In genomic region chr2:149595069-149595963, GRCh38 we compare ENCODE assay signal across 16 cellular contexts. TPM values are rescaled to one million over a fixed set of nuclear protein-coding genes. Genes with fewer than 3 reads are reported as not detected.
A peak's percentile ranks its signal among the peaks of the same experiment; 100 is the strongest.
DNase-seq lines count a peak whose midpoint lies in the region; ATAC-seq, FAIRE-seq and TF ChIP-seq lines count a peak whose summit lies in the region.
"Had no signal": no experiment of that assay in that cellular context is flagged by ENCODE, and none has a peak within 500 bp of the region (broad histone marks: within the 10 kb centered on the region; RNA-seq: fewer than 3 reads in every experiment).

No MANE protein-coding gene starts in this region.

- TF ChIP-seq POLR2A in A549 (IDR thresholded peaks at IDR 0.05; ENCODE audit: low read length): no peak
- TF ChIP-seq POLR2A in HCT116 (IDR thresholded peaks at IDR 0.05; ENCODE audit: borderline replicate concordance, extremely low read depth, insufficient read depth, insufficient read length): no peak

- no peaks in the 10 kb centered on the region for H4K20me1 ChIP-seq in HCT116 (ENCODE audit: insufficient read depth)

- RAD21 ChIA-PET in HCT116 (lab: Charles Lee; ENCODE audit: low non-redundant PET in 1 of 2, low total read pairs in 2 of 2, uncharacterized antibody in 2 of 2, unreplicated experiment in 2 of 2): no interaction called here

- 5% methylated on average over 1 of the region's 1 CpG for WGBS in A549 (ENCODE audit: missing lambda C conversion rate)

- no peak for FAIRE-seq in A549 (lab: Jason Lieb, UNC)
- FAIRE-seq: endometrium, GM12891 had no signal

- H3K9me3 ChIP-seq in A549 (peaks cover 2% of the 10 kb centered on the region; the same call in 2 of the 3 replicates), HCT116 (ENCODE audit: control insufficient read depth in 1 of 2, insufficient read depth in 1 of 2, low read depth in 1 of 2, low read length in 2 of 2) (no peaks in the 10 kb centered on the region)
- H3K9me3 ChIP-seq: neutrophil, SJCRH30 had no signal

- H2AFZ ChIP-seq in HCT116 (ENCODE audit: low read depth, low read length, poor library complexity, severe bottlenecking): no peak overlapping the region

- peak in 1 of 2 experiments; percentile 29 for DNase-seq in A549 (ENCODE audit: low read depth in 1 of 2, low spot score in 1 of 2)
- no peak for DNase-seq in HCT116 (ENCODE audit: low read depth, low spot score)
- peak in 1 of 2 donors; percentile 60 for DNase-seq in foreskin fibroblast
- no peak for DNase-seq in NOMO-1 treated with dmso at 0.1 percent for 144 hours (lab: John Stamatoyannopoulos, UW; ENCODE audit: unreplicated experiment)
- no peak for DNase-seq in stimulated activated CD8-positive, alpha-beta memory T cell treated with anti-CD3 and anti-CD28 coated beads, Interleukin-4, amount 100 ng/mL, for 48 hours
- DNase-seq in activated effector memory CD4-positive, alpha-beta T cell treated with anti-CD3 and anti-CD28 coated beads, Interleukin-2, amount 50 U/mL, for 16 hours: no peak
- no peak for DNase-seq in activated CD8-positive, alpha-beta memory T cell treated with anti-CD3 and anti-CD28 coated beads, Interleukin-2, amount 50 U/mL, for 48 hours
- DNase-seq: activated CD4-positive, alpha-beta T cell treated with anti-CD3 and anti-CD28 coated beads, Interleukin-2, amount 10 ng/mL, durations not matched to agents 7 days and 5 days; activated naive CD4-positive, alpha-beta T cell treated with anti-CD3 and anti-CD28 coated beads, Interleukin-2, amount 10 ng/mL, durations not matched to agents 7 days and 5 days; CD4-positive, alpha-beta memory T cell; SJCRH30; stimulated activated naive B cell treated with anti-CD40 and anti-IgM and Interleukin-4, amounts not matched to agents 10 μg/mL and 1 μg/mL and 100 μg/mL, for 72 hours had no signal

- ATAC-seq in A549 (peak; percentile 46 to 62; a peak in 3 of 6 replicates), HCT116 (peak; percentile 49; the same call in 1 of the 2 replicates)
- ATAC-seq: stimulated activated naive B cell treated with anti-CD40 and anti-IgM and Interleukin-4, amounts not matched to agents 10 μg/mL and 1 μg/mL and 100 μg/mL, for 72 hours had no signal

- no peak overlapping the region for H3K4me3 ChIP-seq in A549
- no peak overlapping the region for H3K4me3 ChIP-seq in HCT116 (replicated peaks in 1 of 2; ENCODE audit: low read depth in 1 of 2, low read length in 2 of 2)
- no peak overlapping the region for H3K4me3 ChIP-seq in foreskin fibroblast (ENCODE audit: low read depth in 1 of 2, low read length in 2 of 2)
- H3K4me3 ChIP-seq: SJCRH30 had no signal

- no peaks in the 10 kb centered on the region for H3K27me3 ChIP-seq in HCT116 (ENCODE audit: insufficient read depth, low read length)
- H3K27me3 ChIP-seq: SJCRH30 had no signal

- no peaks in the 10 kb centered on the region for H3K36me3 ChIP-seq in HCT116 (ENCODE audit: control insufficient read depth in 1 of 2, insufficient read depth in 2 of 2, low read length in 2 of 2)
- H3K36me3 ChIP-seq: neutrophil, SJCRH30 had no signal

- TF ChIP-seq CTCF in A549 (IDR thresholded peaks at IDR 0.05): peak; percentile 72
- TF ChIP-seq CTCF in HCT116 (IDR thresholded peaks at IDR 0.05 in 2 of 3, conservative IDR thresholded peaks at IDR 0.05 in 1 of 3; ENCODE audit: borderline replicate concordance in 1 of 3, insufficient read depth in 1 of 3, low read depth in 2 of 3, low read length in 2 of 3): peak; percentile 23 to 70 (median 24); a peak in 3 of 6 replicates
- peak; percentile 82 for TF ChIP-seq CTCF in VCaP (conservative IDR thresholded peaks at IDR 0.05)
- peak; percentile 13 for TF ChIP-seq CTCF in foreskin fibroblast (IDR thresholded peaks at IDR 0.05; ENCODE audit: low read depth, low read length)

- TF ChIP-seq RAD21 in A549 (conservative IDR thresholded peaks at IDR 0.05 in 1 of 2, IDR thresholded peaks at IDR 0.05 in 1 of 2) (peak; percentile 68 to 78), HCT116 (IDR thresholded peaks at IDR 0.05; ENCODE audit: low read depth) (peak; percentile 47)

- no peaks in the 10 kb centered on the region for H3K9me2 ChIP-seq in HCT116 (ENCODE audit: insufficient read depth)

- no TSS peak for BruUV-seq in HCT116 (replicated peaks; lab: Mats Ljungman, UMichigan)

- H3K79me2 ChIP-seq in HCT116 (ENCODE audit: insufficient read depth, low read length): no peaks in the 10 kb centered on the region

- intact Hi-C loops in HCT116 (cut with micrococcal nuclease): loop anchor here (10.0 kb wide), 1 partner anchor 1819 kb away; no protein-coding TSS in a partner anchor

- H3K4me2 ChIP-seq in A549 (peak overlapping the region; percentile 61), HCT116 (ENCODE audit: low read length) (peak overlapping the region; percentile 2; the same call in 1 of the 2 replicates)

- H3K27ac ChIP-seq in A549 (peak overlapping the region; percentile 26 to 67; a peak in 5 of 6 replicates), HCT116 (ENCODE audit: low read depth, low read length) (no peak overlapping the region), VCaP (no peak overlapping the region)
- H3K27ac ChIP-seq: neutrophil, SJCRH30 had no signal

- H3K4me1 ChIP-seq in A549 (peaks cover 41% of the 10 kb centered on the region), HCT116 (ENCODE audit: control insufficient read depth in 1 of 2, insufficient read depth in 2 of 2, low read length in 2 of 2) (peaks cover 0 to 10% of the 10 kb centered on the region in 2 experiments; a peak in 2 of 4 replicates)

- no peak overlapping the region for H3K9ac ChIP-seq in HCT116 (ENCODE audit: low read length)

- no peak for TF ChIP-seq EP300 in A549 (IDR thresholded peaks at IDR 0.05)

- POLR2A ChIA-PET in A549 (lab: Yijun Ruan, JAX): interaction anchor here (0.6 to 1.0 kb wide), 2 partner anchors 309 to 881 kb away, joined by 3 to 5 read pairs; no protein-coding TSS in a partner anchor
- POLR2A ChIA-PET in HCT116 (lab: Charles Lee): no interaction called here

- CTCF ChIA-PET in A549 (lab: Yijun Ruan, JAX) (interaction anchor here (0.6 to 11.8 kb wide), 24 partner anchors 9 to 1815 kb away, joined by 3 to 96 read pairs (median 3); partner anchors contain the start of gene RIF1), HCT116 (lab: Charles Lee) (interaction anchor here (1.7 to 1.8 kb wide), 2 partner anchors 1456 to 1644 kb away, joined by 10 to 13 read pairs; no protein-coding TSS in a partner anchor)

TF ChIP-seq in A549, 52 proteins besides CTCF, POLR2A, EP300 and RAD21:
- TF ChIP-seq, protein P1, sequence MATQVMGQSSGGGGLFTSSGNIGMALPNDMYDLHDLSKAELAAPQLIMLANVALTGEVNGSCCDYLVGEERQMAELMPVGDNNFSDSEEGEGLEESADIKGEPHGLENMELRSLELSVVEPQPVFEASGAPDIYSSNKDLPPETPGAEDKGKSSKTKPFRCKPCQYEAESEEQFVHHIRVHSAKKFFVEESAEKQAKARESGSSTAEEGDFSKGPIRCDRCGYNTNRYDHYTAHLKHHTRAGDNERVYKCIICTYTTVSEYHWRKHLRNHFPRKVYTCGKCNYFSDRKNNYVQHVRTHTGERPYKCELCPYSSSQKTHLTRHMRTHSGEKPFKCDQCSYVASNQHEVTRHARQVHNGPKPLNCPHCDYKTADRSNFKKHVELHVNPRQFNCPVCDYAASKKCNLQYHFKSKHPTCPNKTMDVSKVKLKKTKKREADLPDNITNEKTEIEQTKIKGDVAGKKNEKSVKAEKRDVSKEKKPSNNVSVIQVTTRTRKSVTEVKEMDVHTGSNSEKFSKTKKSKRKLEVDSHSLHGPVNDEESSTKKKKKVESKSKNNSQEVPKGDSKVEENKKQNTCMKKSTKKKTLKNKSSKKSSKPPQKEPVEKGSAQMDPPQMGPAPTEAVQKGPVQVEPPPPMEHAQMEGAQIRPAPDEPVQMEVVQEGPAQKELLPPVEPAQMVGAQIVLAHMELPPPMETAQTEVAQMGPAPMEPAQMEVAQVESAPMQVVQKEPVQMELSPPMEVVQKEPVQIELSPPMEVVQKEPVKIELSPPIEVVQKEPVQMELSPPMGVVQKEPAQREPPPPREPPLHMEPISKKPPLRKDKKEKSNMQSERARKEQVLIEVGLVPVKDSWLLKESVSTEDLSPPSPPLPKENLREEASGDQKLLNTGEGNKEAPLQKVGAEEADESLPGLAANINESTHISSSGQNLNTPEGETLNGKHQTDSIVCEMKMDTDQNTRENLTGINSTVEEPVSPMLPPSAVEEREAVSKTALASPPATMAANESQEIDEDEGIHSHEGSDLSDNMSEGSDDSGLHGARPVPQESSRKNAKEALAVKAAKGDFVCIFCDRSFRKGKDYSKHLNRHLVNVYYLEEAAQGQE (IDR thresholded peaks at IDR 0.05): no peak
- peak; percentile 65 for TF ChIP-seq SMC3 (IDR thresholded peaks at IDR 0.05)

TF ChIP-seq in HCT116, 20 proteins besides CTCF, POLR2A, EP300 and RAD21 (continues in another document):
- TF ChIP-seq SP1 (IDR thresholded peaks at IDR 0.05; ENCODE audit: low read depth) (no peak), CEBPB (IDR thresholded peaks at IDR 0.05; ENCODE audit: low read depth) (no peak), TCF7L2 (IDR thresholded peaks at IDR 0.05; ENCODE audit: borderline replicate concordance, extremely low read depth, insufficient read depth, insufficient read length) (no peak), EZH2phosphoT487 (IDR thresholded peaks at IDR 0.05; ENCODE audit: borderline replicate concordance) (no peak), SIN3A (IDR thresholded peaks at IDR 0.05; ENCODE audit: low read depth) (no peak), ZNF274 (IDR thresholded peaks at IDR 0.05; ENCODE audit: low read depth, low read length) (no peak), ZFX (IDR thresholded peaks at IDR 0.05) (no peak), SRF (IDR thresholded peaks at IDR 0.05; ENCODE audit: low read depth) (no peak)
- TF ChIP-seq, protein P2, sequence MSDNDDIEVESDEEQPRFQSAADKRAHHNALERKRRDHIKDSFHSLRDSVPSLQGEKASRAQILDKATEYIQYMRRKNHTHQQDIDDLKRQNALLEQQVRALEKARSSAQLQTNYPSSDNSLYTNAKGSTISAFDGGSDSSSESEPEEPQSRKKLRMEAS (IDR thresholded peaks at IDR 0.05): no peak

RNA-seq across cellular contexts. Expression of gene MMADHC, which starts 7.7 kb away (rescaled TPM):
- polyA plus RNA-seq in A549 (2011; rRNA removed) (140 and 180 TPM in 2 replicates), A549 (2017; fragmentation: RNase III; extraction: RNeasy Plus Mini Kit Qiagen cat#74134 plus additional on column Dnase treatment) (103 to 107 TPM (median 106 TPM) in 3 replicates)
- 39.7 and 40.3 TPM in 2 replicates for polyA plus RNA-seq in A549 (2012; cell fraction: cytosol; rRNA removed)
- 13.1 and 20.4 TPM in 2 replicates for polyA plus RNA-seq in A549 (2012; cell fraction: nucleus; rRNA removed)
- 59.2 and 62.3 TPM in 2 replicates for polyA minus RNA-seq in A549 (2011; rRNA and poly(A)+ RNA removed)
- 135 TPM for total RNA-seq in HCT116 (2021; ENCODE audit: unreplicated experiment)
- polyA plus RNA-seq in HCT116 (2012): 66.9 and 92.7 TPM in 2 replicates

Comparison
In these comparisons a context has a peak if more than half of its experiments do, and no peak if none do; other contexts are left out.
1. H3K27ac ChIP-seq: peak in A549 (2 of 2); none in HCT116 (single experiment) and VCaP (single experiment).
2. CTCF ChIP-seq: peak in every context shown above with its lines; median percentile 82 in VCaP; 72 in A549; 24 in HCT116; 13 in foreskin fibroblast.
3. Of the 6 proteins assayed by ChIP-seq in both A549 and HCT116: peak only in A549: none; only in HCT116: none; in both: CTCF and RAD21; in neither: 4.